8 cellular contexts compared by ENCODE assay signal in the genomic region with DNA sequence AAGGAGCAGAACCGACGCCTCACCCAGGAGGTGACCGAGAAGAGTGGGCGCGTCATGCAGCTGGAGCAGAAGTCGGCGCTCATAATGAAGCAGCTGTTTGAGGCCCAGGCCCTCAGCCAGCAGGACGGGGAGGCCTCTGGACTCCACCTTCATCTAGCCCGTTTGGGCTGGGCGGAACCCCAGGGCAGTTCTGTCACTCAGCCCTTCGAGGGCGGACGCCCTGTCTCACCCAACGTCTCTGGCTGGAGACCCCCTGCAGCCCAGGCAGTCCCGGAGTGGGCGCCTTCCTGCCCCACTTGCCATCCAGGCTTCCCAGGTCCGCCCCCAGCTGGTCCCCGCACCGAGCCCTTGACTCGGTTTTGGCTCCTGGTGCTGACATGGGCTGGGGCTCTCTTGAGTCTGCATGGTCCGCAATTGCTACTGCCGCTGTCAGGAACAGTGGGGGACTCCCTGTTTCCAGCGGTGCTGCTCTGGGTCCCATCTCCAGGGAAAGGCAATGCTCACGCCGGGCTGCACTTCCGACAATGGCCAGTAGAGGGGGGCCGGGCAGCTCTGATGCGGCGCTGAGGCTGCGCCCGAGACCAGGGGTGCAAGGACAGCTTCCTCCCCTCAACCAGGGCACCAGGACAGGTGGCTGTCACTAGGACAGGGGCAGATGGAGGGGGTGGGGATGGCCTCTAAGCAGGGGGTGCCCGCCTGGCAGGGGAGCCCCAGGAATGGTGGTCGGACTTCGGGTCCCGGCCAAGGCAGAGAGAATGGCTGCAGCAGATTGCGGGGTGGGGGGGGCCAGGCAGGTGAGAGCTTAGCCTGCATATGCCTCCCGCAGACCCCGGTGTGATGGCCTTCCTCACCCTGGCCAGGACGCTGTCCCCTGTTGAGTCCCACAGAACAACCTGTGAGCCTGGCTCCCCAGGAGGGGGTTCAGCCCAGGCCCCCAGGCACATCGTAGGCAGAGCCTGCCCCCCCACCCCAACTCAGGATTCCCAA.
DNase-seq lines count a peak whose midpoint lies in the region; TF ChIP-seq lines count a peak whose summit lies in the region.

No MANE protein-coding gene starts in this region.

- no peaks in the 10 kb centered on the region for H3K27me3 Mint-ChIP-seq in activated CD4-positive, alpha-beta T cell treated with anti-CD3 and anti-CD28 coated beads, Interleukin-2, amount 10 ng/mL, durations not matched to agents 24 days and 14 days

- H3K36me3 ChIP-seq in BJ (ENCODE audit: control insufficient read depth, insufficient read depth, low read length): peaks cover 18% of the 10 kb centered on the region

- H3K4me3 Mint-ChIP-seq in activated CD4-positive, alpha-beta T cell treated with anti-CD3 and anti-CD28 coated beads, Interleukin-2, amount 10 ng/mL, durations not matched to agents 24 days and 14 days: no peak overlapping the region

- DNase-seq in BJ (ENCODE audit: low read depth): no peak
- peak; percentile 89 for DNase-seq in GM20000 (ENCODE audit: low spot score)
- DNase-seq in NCI-H1092 (lab: John Stamatoyannopoulos, UW): peak; percentile 17
- DNase-seq in activated CD4-positive, alpha-beta T cell treated with anti-CD3 and anti-CD28 coated beads, Interleukin-2, amount 10 ng/mL, durations not matched to agents 24 days and 14 days: peak; percentile 94
- peak; percentile 56 for DNase-seq in choroid plexus epithelial cell (ENCODE audit: low read depth)
- DNase-seq in lower leg skin (ENCODE audit: low spot score in 2 of 2): peak; percentile 46 to 95
- DNase-seq in stimulated activated CD4-positive, alpha-beta T cell treated with anti-CD3 and anti-CD28 coated beads, TNF-alpha, amount 100 ng/mL, for 24 hours (ENCODE audit: low read depth in 3 of 3): peak; percentile 43 to 72 (median 51)
- DNase-seq in DMS153 treated with DMSO at 0.1 percent for 48 hours (lab: John Stamatoyannopoulos, UW; ENCODE audit: unreplicated experiment): no peak

- TF ChIP-seq CTCF in BJ (IDR thresholded peaks at IDR 0.05; ENCODE audit: insufficient read depth, low read depth, low read length) (peak; percentile 98), GM20000 (IDR thresholded peaks at IDR 0.05; ENCODE audit: extremely low read depth, missing control alignments) (peak; percentile 96), choroid plexus epithelial cell (conservative IDR thresholded peaks at IDR 0.05; ENCODE audit: low read depth, low read length) (peak; percentile 94), lower leg skin (IDR thresholded peaks at IDR 0.05) (peak in 1 of 3 donors; percentile 91)

- H3K4me1 Mint-ChIP-seq in activated CD4-positive, alpha-beta T cell treated with anti-CD3 and anti-CD28 coated beads, Interleukin-2, amount 10 ng/mL, durations not matched to agents 24 days and 14 days: peaks cover 3% of the 10 kb centered on the region

- no peaks in the 10 kb centered on the region for H3K9me3 Mint-ChIP-seq in activated CD4-positive, alpha-beta T cell treated with anti-CD3 and anti-CD28 coated beads, Interleukin-2, amount 10 ng/mL, durations not matched to agents 24 days and 14 days

- H3K4me3 ChIP-seq in BJ (ENCODE audit: low read depth, low read length) (no peak overlapping the region), choroid plexus epithelial cell (ENCODE audit: low read depth, low read length) (peak overlapping the region; percentile 35), lower leg skin (ENCODE audit: low read depth, poor library complexity, severe bottlenecking) (no peak overlapping the region)

- WGBS in lower leg skin, 2 donors: 43 to 53% methylated on average over 26 to 36 of the region's 40 CpGs

- POLR2A ChIA-PET in BJ (lab: Charles Lee): interaction anchor here (0.5 kb wide), 1 partner anchor 36 kb away, joined by 3 read pairs; no protein-coding TSS in a partner anchor

- intact Hi-C loops in activated CD4-positive, alpha-beta T cell treated with anti-CD3 and anti-CD28 coated beads, Interleukin-2, amount 10 ng/mL, durations not matched to agents 24 days and 14 days (cut with micrococcal nuclease): loop anchor here (1.0 to 10.0 kb wide), 3 partner anchors 97 to 437 kb away; a partner anchor contains a TSS
- intact Hi-C loops in lower leg skin (cut with DNase I; ENCODE audit: low total_unique reads): no loop called here

- H3K36me3 Mint-ChIP-seq in activated CD4-positive, alpha-beta T cell treated with anti-CD3 and anti-CD28 coated beads, Interleukin-2, amount 10 ng/mL, durations not matched to agents 24 days and 14 days (ENCODE audit: low read depth): peaks cover 25% of the 10 kb centered on the region

- no peak for TF ChIP-seq POLR2A in lower leg skin (IDR thresholded peaks at IDR 0.05)

- H3K27me3 ChIP-seq in BJ (ENCODE audit: control insufficient read depth, insufficient read depth, low read length): no peaks in the 10 kb centered on the region

- no peak overlapping the region for H3K27ac Mint-ChIP-seq in activated CD4-positive, alpha-beta T cell treated with anti-CD3 and anti-CD28 coated beads, Interleukin-2, amount 10 ng/mL, durations not matched to agents 24 days and 14 days

- CTCF ChIA-PET in BJ (lab: Yijun Ruan, JAX): interaction anchor here (0.6 to 3.0 kb wide), 22 partner anchors 8 to 611 kb away, joined by 3 to 21 read pairs (median 4); no protein-coding TSS in a partner anchor

Comparison
In these comparisons a context has a peak if more than half of its experiments do, and no peak if none do; other contexts are left out.
1. DNase-seq: peak in GM20000 (single experiment), NCI-H1092 (single experiment), activated CD4-positive, alpha-beta T cell treated with anti-CD3 and anti-CD28 coated beads, Interleukin-2, amount 10 ng/mL, durations not matched to agents 24 days and 14 days (single experiment), choroid plexus epithelial cell (single experiment), lower leg skin (2 of 2) and stimulated activated CD4-positive, alpha-beta T cell treated with anti-CD3 and anti-CD28 coated beads, TNF-alpha, amount 100 ng/mL, for 24 hours (3 of 3); none in BJ (single experiment) and DMS153 treated with DMSO at 0.1 percent for 48 hours (single experiment).